Comparison of ENCODE assay signal across 9 cellular contexts in genomic region chr21:33267250-33267649, GRCh38. TPM values are rescaled to one million over a fixed set of nuclear protein-coding genes. Genes with fewer than 3 reads are reported as not detected.
DNase-seq lines count a peak whose midpoint lies in the region; ATAC-seq and TF ChIP-seq lines count a peak whose summit lies in the region.
"Had no signal": no experiment of that assay in that cellular context is flagged by ENCODE, and none has a peak within 500 bp of the region (broad histone marks: within the 10 kb centered on the region; RNA-seq: fewer than 3 reads in every experiment).

No MANE protein-coding gene starts in this region.

- H3K4me1 ChIP-seq in right atrium auricular region (peaks cover 0 to 10% of the 10 kb centered on the region in 2 donors), mesodermal cell (ENCODE audit: control insufficient read depth, insufficient read depth, low read length, poor library complexity, severe bottlenecking) (peaks cover 4% of the 10 kb centered on the region), uterus (no peaks in the 10 kb centered on the region)

- peak overlapping the region; percentile 76 to 88 for H3K4me3 ChIP-seq in right atrium auricular region
- peak overlapping the region; percentile 79 for H3K4me3 ChIP-seq in astrocyte of the spinal cord (ENCODE audit: low read depth, low read length)
- peak overlapping the region; percentile 59 for H3K4me3 ChIP-seq in mesodermal cell (ENCODE audit: extremely low read depth, insufficient read depth, low read length, poor library complexity, severe bottlenecking)
- peak overlapping the region; percentile 57 to 82 for H3K4me3 ChIP-seq in uterus

- H3K27ac ChIP-seq in right atrium auricular region (peak overlapping the region; percentile 71 to 86), mesodermal cell (ENCODE audit: low read depth, low read length, severe bottlenecking) (no peak overlapping the region), uterus (peak overlapping the region; percentile 65 to 80)

- TF ChIP-seq POLR2A in uterus (IDR thresholded peaks at IDR 0.05) = no peak

- intact Hi-C loops in left cardiac atrium (cut with DNase I) (no loop called here), uterus (cut with DNase I; ENCODE audit: low total_unique reads) (no loop called here)

- TF ChIP-seq CTCF in right atrium auricular region (IDR thresholded peaks at IDR 0.05) (no peak), astrocyte of the spinal cord (IDR thresholded peaks at IDR 0.05; ENCODE audit: low read depth, low read length) (no peak), uterus (IDR thresholded peaks at IDR 0.05) (no peak)

- H3K27me3 ChIP-seq in right atrium auricular region = no peaks in the 10 kb centered on the region
- no peaks in the 10 kb centered on the region for H3K27me3 ChIP-seq in uterus

- ATAC-seq in left cardiac atrium (no peak), GM19023 (IDR thresholded peaks at IDR 0.05; ENCODE audit: unreplicated experiment) (no peak)

- no peaks in the 10 kb centered on the region for H3K9me3 ChIP-seq in right atrium auricular region
- no peaks in the 10 kb centered on the region for H3K9me3 ChIP-seq in mesodermal cell (ENCODE audit: control insufficient read depth, low read length)
- H3K9me3 ChIP-seq in uterus = no peaks in the 10 kb centered on the region

- in situ Hi-C loops in astrocyte of the spinal cord (cut with HindIII; ENCODE audit: low sequenced_read_pairs) = no loop called here

- H3K36me3 ChIP-seq in right atrium auricular region = peaks cover 10% of the 10 kb centered on the region
- H3K36me3 ChIP-seq in mesodermal cell (ENCODE audit: control insufficient read depth, insufficient read depth, low read length) = peaks cover 28% of the 10 kb centered on the region
- H3K36me3 ChIP-seq in uterus = no peaks in the 10 kb centered on the region

- 83% methylated on average over 3 of the region's 7 CpGs; no CpG with 5 or more reads in 1 of the 2 experiments for WGBS in mesodermal cell (ENCODE audit: insufficient coverage in 2 of 2), 2 experiments

- DNase-seq in right atrium auricular region (ENCODE audit: low spot score) = no peak
- no peak for DNase-seq in left cardiac atrium
- DNase-seq in astrocyte of the spinal cord (ENCODE audit: low read depth, low spot score) = no peak
- DNase-seq in uterus = no peak
- no peak for DNase-seq in putamen (ENCODE audit: low spot score)
- no peak for DNase-seq in COR-L47 (lab: John Stamatoyannopoulos, UW)
- DNase-seq: NCI-H187 had no signal

RNA-seq across cellular contexts. Expression of gene IL10RB, which starts 1.1 kb away (rescaled TPM):
- total RNA-seq in right atrium auricular region (10 to 100 TPM; 10.2 to 21.8 TPM), left cardiac atrium (10 to 100 TPM; 14.9 to 16.7 TPM), uterus (10 to 100 TPM; 17.9 to 45.5 (median 27.7) TPM)
- 12.6 TPM for polyA plus RNA-seq in mesodermal cell (2013, experiment 1 of 2)
- polyA plus RNA-seq in mesodermal cell (2013, experiment 2 of 2) = 11.2 TPM

RNA-seq across cellular contexts. Expression of gene IFNAR2, which starts 37.5 kb away (rescaled TPM):
- total RNA-seq in right atrium auricular region (1 to 10 TPM; 5.4 to 5.8 TPM), left cardiac atrium (10 to 100 TPM; 14.6 to 26.8 TPM), uterus (10 to 100 TPM in 3 of 4 donors, 1 to 10 TPM in 1; 2.4 to 38.4 (median 24.4) TPM)
- 29.3 TPM for polyA plus RNA-seq in mesodermal cell (2013, experiment 1 of 2)
- 29.9 TPM for polyA plus RNA-seq in mesodermal cell (2013, experiment 2 of 2)

RNA-seq across cellular contexts. Expression of gene IFNAR1, which starts 57.5 kb away (rescaled TPM):
- total RNA-seq in right atrium auricular region (10 to 100 TPM; 20.0 to 24.6 TPM), left cardiac atrium (10 to 100 TPM; 30.7 to 33.1 TPM), uterus (100 to 1,000 TPM in 1 of 4 donors, 10 to 100 TPM in 3; 26.8 to 115 (median 39.3) TPM)
- 21.8 TPM for polyA plus RNA-seq in mesodermal cell (2013, experiment 1 of 2)
- 15.2 TPM for polyA plus RNA-seq in mesodermal cell (2013, experiment 2 of 2)
